In genomic region chr18:63146185-63146584, GRCh38 we compare ENCODE assay signal across 20 cellular contexts.
DNase-seq lines count a peak whose midpoint lies in the region; ATAC-seq and TF ChIP-seq lines count a peak whose summit lies in the region.
"Had no signal": no experiment of that assay in that cellular context is flagged by ENCODE, and none has a peak within 500 bp of the region (broad histone marks: within the 10 kb centered on the region; RNA-seq: fewer than 3 reads in every experiment).

No MANE protein-coding gene starts in this region.

- no peak overlapping the region for H3K9ac ChIP-seq in muscle layer of colon (ENCODE audit: low read length)
- H3K9ac ChIP-seq: parathyroid adenoma had no signal

- no peak for TF ChIP-seq CTCF in thyroid gland (IDR thresholded peaks at IDR 0.05)

- ATAC-seq in activated T-helper 17 cell treated with anti-CD3 and anti-CD28 coated beads, Interleukin-2, amount 50 U/mL, for 72 hours (replicated peaks), result no peak
- ATAC-seq: HepG2, left ventricle myocardium superior had no signal

- H3K36me3 ChIP-seq in muscle layer of colon (ENCODE audit: insufficient read depth, low read length), result no peaks in the 10 kb centered on the region
- H3K36me3 ChIP-seq in thyroid gland, result no peaks in the 10 kb centered on the region
- H3K36me3 ChIP-seq: esophagus squamous epithelium had no signal

- H3K4me1 Mint-ChIP-seq in activated T-helper 17 cell treated with anti-CD3 and anti-CD28 coated beads, Interleukin-2, amount 50 U/mL, for 72 hours, result peaks cover 55% of the 10 kb centered on the region

- peak; percentile 32 for DNase-seq in activated CD8-positive, alpha-beta memory T cell treated with anti-CD3 and anti-CD28 coated beads for 24 hours
- no peak for DNase-seq in activated CD8-positive, alpha-beta memory T cell treated with anti-CD3 and anti-CD28 coated beads, Interleukin-2, amount 50 U/mL, for 48 hours
- DNase-seq in thyroid gland (no peak), NCI-H2171 treated with DMSO at 0.1 percent for 48 hours (lab: John Stamatoyannopoulos, UW) (no peak), DMS114 treated with DMSO at 0.1 percent for 48 hours (lab: John Stamatoyannopoulos, UW; ENCODE audit: unreplicated experiment) (no peak), iPS-NIHi7 (ENCODE audit: extremely low spot score) (no peak)
- DNase-seq: activated CD4-positive, alpha-beta T cell treated with anti-CD3 and anti-CD28 coated beads, Interleukin-2, amount 50 U/mL, for 4 hours; activated T-cell treated with anti-CD3 and anti-CD28 coated beads, Interleukin-2, amount 50 U/mL, for 48 hours; caudate nucleus; DMS153; esophagus squamous epithelium; GOT3; left ventricle myocardium superior; NCI-H187; SW 1271 had no signal

- peak overlapping the region; percentile 36 for H3K4me3 Mint-ChIP-seq in activated T-helper 17 cell treated with anti-CD3 and anti-CD28 coated beads, Interleukin-2, amount 50 U/mL, for 72 hours

- H3K4me3 ChIP-seq in muscle layer of colon (ENCODE audit: low read depth in 1 of 2, low read length in 2 of 2), result no peak overlapping the region
- H3K4me3 ChIP-seq in thyroid gland (replicated peaks in 1 of 3), result no peak overlapping the region
- H3K4me3 ChIP-seq: esophagus squamous epithelium had no signal

- H3K27ac ChIP-seq in muscle layer of colon (ENCODE audit: low read depth, low read length) (peak overlapping the region; percentile 12), thyroid gland (peak overlapping the region in 2 of 3 donors; percentile 29 to 47)
- H3K27ac ChIP-seq: C4-2B, parathyroid adenoma had no signal

- peaks cover 100% of the 10 kb centered on the region for H3K36me3 Mint-ChIP-seq in activated T-helper 17 cell treated with anti-CD3 and anti-CD28 coated beads, Interleukin-2, amount 50 U/mL, for 72 hours (ENCODE audit: low read depth)

- no peaks in the 10 kb centered on the region for H3K9me3 ChIP-seq in muscle layer of colon (ENCODE audit: low read length)
- H3K9me3 ChIP-seq in thyroid gland, result no peaks in the 10 kb centered on the region
- H3K9me3 ChIP-seq: esophagus squamous epithelium had no signal

- H3K9me3 Mint-ChIP-seq in activated T-helper 17 cell treated with anti-CD3 and anti-CD28 coated beads, Interleukin-2, amount 50 U/mL, for 72 hours, result no peaks in the 10 kb centered on the region

- H3K27ac Mint-ChIP-seq in activated T-helper 17 cell treated with anti-CD3 and anti-CD28 coated beads, Interleukin-2, amount 50 U/mL, for 72 hours, result peak overlapping the region; percentile 60

- H3K4me1 ChIP-seq in muscle layer of colon (ENCODE audit: insufficient read depth, low read length) (peaks cover 28% of the 10 kb centered on the region), thyroid gland (peaks cover 46 to 74% of the 10 kb centered on the region in 2 donors)
- H3K4me1 ChIP-seq: parathyroid adenoma had no signal

- H3K27me3 ChIP-seq in muscle layer of colon (ENCODE audit: control insufficient read depth in 1 of 2, insufficient read depth in 2 of 2, low read length in 2 of 2) (no peaks in the 10 kb centered on the region), thyroid gland (no peaks in the 10 kb centered on the region)
- H3K27me3 ChIP-seq: esophagus squamous epithelium had no signal

- intact Hi-C loops in thyroid gland (cut with DNase I), result loop anchor here (10.0 kb wide), 1 partner anchor 121 kb away; no protein-coding TSS in a partner anchor

- 80 to 85% methylated on average over 13 of the region's 13 CpGs for WGBS in thyroid gland, 2 donors

- TF ChIP-seq POLR2A in thyroid gland (IDR thresholded peaks at IDR 0.05), result no peak

- no peaks in the 10 kb centered on the region for H3K27me3 Mint-ChIP-seq in activated T-helper 17 cell treated with anti-CD3 and anti-CD28 coated beads, Interleukin-2, amount 50 U/mL, for 72 hours
